18 cellular contexts compared by ENCODE assay signal in the genomic region with DNA sequence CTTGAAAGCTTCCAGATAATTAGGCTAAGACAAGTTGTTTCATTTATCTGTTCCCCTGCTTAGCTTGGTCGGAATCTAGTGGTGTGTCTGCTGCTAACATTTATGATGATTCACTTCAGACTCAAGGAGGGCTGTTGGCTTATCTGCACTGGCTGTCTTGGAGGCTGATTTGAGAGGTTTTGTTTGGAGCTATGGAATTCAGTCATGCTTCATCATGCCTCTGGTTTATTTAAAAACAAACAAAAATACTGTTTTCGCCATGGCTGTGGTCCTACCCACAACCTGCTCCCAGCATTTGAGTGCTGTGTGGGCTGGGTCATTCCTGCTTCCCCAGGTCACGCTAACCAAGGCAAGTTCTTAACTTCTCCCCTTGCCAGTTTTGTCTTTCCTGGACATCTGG. TPM values are rescaled to one million over a fixed set of nuclear protein-coding genes. Genes with fewer than 3 reads are reported as not detected.
DNase-seq lines count a peak whose midpoint lies in the region; ATAC-seq and TF ChIP-seq lines count a peak whose summit lies in the region.
"Had no signal": no experiment of that assay in that cellular context is flagged by ENCODE, and none has a peak within 500 bp of the region (broad histone marks: within the 10 kb centered on the region; RNA-seq: fewer than 3 reads in every experiment).

No MANE protein-coding gene starts in this region.

- no peaks in the 10 kb centered on the region for H3K9me3 ChIP-seq in CD8-positive, alpha-beta T cell (ENCODE audit: low read length)
- no peaks in the 10 kb centered on the region for H3K9me3 ChIP-seq in osteoblast (ENCODE audit: low read depth, low read length)
- no peaks in the 10 kb centered on the region for H3K9me3 ChIP-seq in tibial nerve

- no peak overlapping the region for H3K4me3 Mint-ChIP-seq in CD8-positive, alpha-beta T cell
- no peak overlapping the region for H3K4me3 Mint-ChIP-seq in chondrocyte (ENCODE audit: unreplicated experiment)
- H3K4me3 Mint-ChIP-seq: CD4-positive, alpha-beta memory T cell; H9; natural killer cell; T-helper 17 cell had no signal

- H3K27me3 ChIP-seq in CD8-positive, alpha-beta T cell (ENCODE audit: insufficient read depth, low read length) = no peaks in the 10 kb centered on the region
- H3K27me3 ChIP-seq in osteoblast (ENCODE audit: insufficient read depth, low read length) = no peaks in the 10 kb centered on the region
- no peaks in the 10 kb centered on the region for H3K27me3 ChIP-seq in tibial nerve

- peaks cover 14% of the 10 kb centered on the region for H4K20me1 ChIP-seq in osteoblast (ENCODE audit: insufficient read depth, low read length)

- no peak for TF ChIP-seq POLR2A in tibial nerve (IDR thresholded peaks at IDR 0.05)

- intact Hi-C loops in CD8-positive, alpha-beta T cell (cut with DNase I, micrococcal nuclease) = no loop called here

- no peak for TF ChIP-seq CTCF in CD8-positive, alpha-beta T cell (IDR thresholded peaks at IDR 0.05)
- TF ChIP-seq CTCF in chondrocyte (IDR thresholded peaks at IDR 0.05) = no peak
- TF ChIP-seq CTCF in osteoblast (IDR thresholded peaks at IDR 0.05; ENCODE audit: extremely low read depth, low read depth, low read length) = no peak
- no peak for TF ChIP-seq CTCF in tibial nerve (IDR thresholded peaks at IDR 0.05)

- peak overlapping the region; percentile 62 for H3K27ac Mint-ChIP-seq in CD8-positive, alpha-beta T cell
- peak overlapping the region; percentile 3 for H3K27ac Mint-ChIP-seq in chondrocyte (ENCODE audit: unreplicated experiment)
- H3K27ac Mint-ChIP-seq: H9, natural killer cell, T-helper 17 cell had no signal

- no peak overlapping the region for H3K27ac ChIP-seq in CD8-positive, alpha-beta T cell (ENCODE audit: low read depth, low read length)
- H3K27ac ChIP-seq in osteoblast (ENCODE audit: low read depth, low read length) (peak overlapping the region; percentile 53), tibial nerve (peak overlapping the region in 2 of 4 donors; percentile 60 to 75)

- ATAC-seq in CD8-positive, alpha-beta T cell = no peak
- ATAC-seq in GM18909 (IDR thresholded peaks at IDR 0.05; ENCODE audit: poor library complexity, unreplicated experiment) = no peak
- ATAC-seq: natural killer cell, T-helper 17 cell had no signal

- H3K36me3 Mint-ChIP-seq in CD8-positive, alpha-beta T cell = peaks cover 68% of the 10 kb centered on the region
- H3K36me3 Mint-ChIP-seq in chondrocyte (ENCODE audit: low read depth) = peaks cover 36% of the 10 kb centered on the region
- H3K36me3 Mint-ChIP-seq: natural killer cell had no signal

- no peaks in the 10 kb centered on the region for H3K4me1 ChIP-seq in CD8-positive, alpha-beta T cell (ENCODE audit: insufficient read depth, low read length)
- peaks cover 6% of the 10 kb centered on the region for H3K4me1 ChIP-seq in osteoblast (ENCODE audit: insufficient read depth, low read length)
- H3K4me1 ChIP-seq in tibial nerve = peaks cover 0 to 47% (median 0%) of the 10 kb centered on the region in 4 donors

- CTCF ChIA-PET in CD8-positive, alpha-beta T cell (lab: Charles Lee) = interaction anchor here (1.3 kb wide), 1 partner anchor 24 kb away, joined by 4 read pairs; no protein-coding TSS in a partner anchor

- no peaks in the 10 kb centered on the region for H3K79me2 ChIP-seq in osteoblast (ENCODE audit: insufficient read depth, low read length)

- H2AFZ ChIP-seq in osteoblast (ENCODE audit: low read length) = no peak overlapping the region

- no peak for DNase-seq in CD8-positive, alpha-beta T cell
- DNase-seq in NCI-H226 (peak; percentile 82), chondrocyte (ENCODE audit: low spot score) (no peak), osteoblast (ENCODE audit: insufficient read length, low spot score, missing footprints) (peak; percentile 90), C1 segment of cervical spinal cord (lab: John Stamatoyannopoulos, UW) (no peak), tibial nerve (ENCODE audit: low spot score in 2 of 2) (no peak)
- no peak for DNase-seq in stimulated activated naive CD4-positive, alpha-beta T cell treated with Interleukin-2 at 50 U/mL for 16 hours (lab: John Stamatoyannopoulos, UW)
- DNase-seq: activated CD4-positive, CD25-positive, alpha-beta regulatory T cell treated with anti-CD3 and anti-CD28 coated beads, Interleukin-2, amount 50 U/mL, for 72 hours; activated CD8-positive, alpha-beta memory T cell treated with anti-CD3 and anti-CD28 coated beads, Interleukin-2, amount 50 U/mL, for 4 hours; activated naive CD4-positive, alpha-beta T cell treated with Interleukin-2 at 50 U/mL for 16 hours; caudate nucleus; CD4-positive, alpha-beta memory T cell; H9; MV-4-11; natural killer cell; T-helper 17 cell had no signal

- POLR2A ChIA-PET in CD8-positive, alpha-beta T cell (lab: Charles Lee) = interaction anchor here (0.6 to 1.1 kb wide), 3 partner anchors 13 to 165 kb away, joined by 3 to 5 read pairs (median 3); no protein-coding TSS in a partner anchor

- 35 to 46% methylated on average over 3 of the region's 3 CpGs for WGBS in tibial nerve, 2 donors

- no peaks in the 10 kb centered on the region for H3K4me1 Mint-ChIP-seq in CD8-positive, alpha-beta T cell (ENCODE audit: low read depth)
- peaks cover 8% of the 10 kb centered on the region for H3K4me1 Mint-ChIP-seq in chondrocyte (ENCODE audit: low read depth)

- H3K4me2 ChIP-seq in osteoblast (ENCODE audit: insufficient read depth, low read length) = no peak overlapping the region

- peaks cover 61% of the 10 kb centered on the region for H3K36me3 ChIP-seq in CD8-positive, alpha-beta T cell (ENCODE audit: insufficient read depth, low read length)
- H3K36me3 ChIP-seq in osteoblast (ENCODE audit: insufficient read depth, low read length) (peaks cover 81% of the 10 kb centered on the region), tibial nerve (peaks cover 0 to 98% (median 0%) of the 10 kb centered on the region in 3 donors)

- TF ChIP-seq EP300 in tibial nerve (IDR thresholded peaks at IDR 0.05) = no peak

- no peak overlapping the region for H3K4me3 ChIP-seq in CD8-positive, alpha-beta T cell (ENCODE audit: low read depth, low read length)
- no peak overlapping the region for H3K4me3 ChIP-seq in osteoblast (ENCODE audit: insufficient read depth, low read length)
- no peak overlapping the region for H3K4me3 ChIP-seq in tibial nerve
- H3K4me3 ChIP-seq: lung had no signal

- no peaks in the 10 kb centered on the region for H3K27me3 Mint-ChIP-seq in CD8-positive, alpha-beta T cell (ENCODE audit: low read depth)
- no peaks in the 10 kb centered on the region for H3K27me3 Mint-ChIP-seq in chondrocyte (ENCODE audit: low read depth)
- H3K27me3 Mint-ChIP-seq: CD4-positive, alpha-beta memory T cell; T-helper 17 cell had no signal

- no peaks in the 10 kb centered on the region for H3K9me3 Mint-ChIP-seq in CD8-positive, alpha-beta T cell
- no peaks in the 10 kb centered on the region for H3K9me3 Mint-ChIP-seq in chondrocyte (ENCODE audit: low read depth)
- H3K9me3 Mint-ChIP-seq: CD4-positive, alpha-beta memory T cell; H9; natural killer cell had no signal

RNA-seq across cellular contexts. Expression of a gene that starts 11.7 kb away (rescaled TPM):
- total RNA-seq in CD8-positive, alpha-beta T cell = 10 to 100 TPM; 68.5 to 70.5 TPM
- 120 to 134 TPM (median 130 TPM) in 3 replicates for total RNA-seq in chondrocyte
- 248 and 273 TPM in 2 replicates for total RNA-seq in osteoblast
- 100 to 1,000 TPM; 178 to 337 (median 306) TPM for total RNA-seq in tibial nerve

RNA-seq across cellular contexts. Expression of a gene that starts 37.1 kb away (rescaled TPM):
- 10 to 100 TPM; 33.1 to 38.2 TPM for total RNA-seq in CD8-positive, alpha-beta T cell
- 103 to 110 TPM (median 104 TPM) in 3 replicates for total RNA-seq in chondrocyte
- total RNA-seq in osteoblast = 132 and 158 TPM in 2 replicates
- 100 to 1,000 TPM in 3 of 4 donors, 10 to 100 TPM in 1; 92.2 to 151 (median 118) TPM for total RNA-seq in tibial nerve

RNA-seq across cellular contexts. Expression of a gene that starts 45.6 kb away (rescaled TPM):
- total RNA-seq in CD8-positive, alpha-beta T cell = 10 to 100 TPM; 34.5 to 36.2 TPM
- 91.2 to 101 TPM (median 92.2 TPM) in 3 replicates for total RNA-seq in chondrocyte
- 33.0 and 33.7 TPM in 2 replicates for total RNA-seq in osteoblast
- 100 to 1,000 TPM in 1 of 4 donors, 10 to 100 TPM in 3; 65.4 to 107 (median 68.8) TPM for total RNA-seq in tibial nerve

RNA-seq across cellular contexts. Expression of a gene that starts 46.0 kb away (rescaled TPM):
- total RNA-seq in CD8-positive, alpha-beta T cell = 100 to 1,000 TPM; 144 TPM
- total RNA-seq in chondrocyte (88.3 to 120 TPM (median 108 TPM) in 3 replicates), osteoblast (122 and 124 TPM in 2 replicates), tibial nerve (10 to 100 TPM; 55.9 to 87.3 (median 75.8) TPM)

Comparison
In these comparisons a context has a peak if more than half of its experiments do, and no peak if none do; other contexts are left out.
1. DNase-seq: peak in NCI-H226 (single experiment) and osteoblast (single experiment); none in CD8-positive, alpha-beta T cell (0 of 7), chondrocyte (single experiment), stimulated activated naive CD4-positive, alpha-beta T cell treated with Interleukin-2 at 50 U/mL for 16 hours (single experiment), C1 segment of cervical spinal cord (0 of 14) and tibial nerve (0 of 2).